1 cellular context compared by ENCODE assay signal in genomic region chrX:148854351-148854750, GRCh38.
TF ChIP-seq lines count a peak whose summit lies in the region.

No MANE protein-coding gene starts in this region.

TF ChIP-seq in HEK293, 187 proteins besides CTCF, POLR2A, EP300 and RAD21 (continued from another document):
- TF ChIP-seq ZNF18 (tag by site-specific recombination; IDR thresholded peaks at IDR 0.05) (no peak), PATZ1 (tag by site-specific recombination; IDR thresholded peaks at IDR 0.05) (no peak), MZF1 (tag by site-specific recombination; IDR thresholded peaks at IDR 0.05; ENCODE audit: borderline replicate concordance) (peak; percentile 53; the same call in 1 of the 2 replicates), ZNF157 (tag by site-specific recombination; IDR thresholded peaks at IDR 0.05) (no peak)
